In genomic region chr2:55707751-55708150, GRCh38 we compare ENCODE assay signal across 19 cellular contexts. TPM values are rescaled to one million over a fixed set of nuclear protein-coding genes. Genes with fewer than 3 reads are reported as not detected.
DNase-seq lines count a peak whose midpoint lies in the region; ATAC-seq, FAIRE-seq and TF ChIP-seq lines count a peak whose summit lies in the region.
"Had no signal": no experiment of that assay in that cellular context is flagged by ENCODE, and none has a peak within 500 bp of the region (broad histone marks: within the 10 kb centered on the region; RNA-seq: fewer than 3 reads in every experiment).

No MANE protein-coding gene starts in this region.

- H3K79me2 ChIP-seq in K562 (ENCODE audit: control insufficient read depth, insufficient read depth, low read length), result no peaks in the 10 kb centered on the region

- H3K27ac ChIP-seq in K562 (ENCODE audit: extremely low read depth, low read depth, low read length), result no peak overlapping the region
- H3K27ac ChIP-seq: BLaER1 treated with 17β-estradiol and CSF1 and Interleukin-3, amounts not matched to agents 10 nM and 100 nM; KMS-11; PC-9; RWPE1 had no signal

- H4K20me1 ChIP-seq in K562 (replicated peaks; ENCODE audit: control insufficient read depth, insufficient read depth, low read length), result no peaks in the 10 kb centered on the region
- H4K20me1 ChIP-seq: BLaER1 treated with 17β-estradiol and CSF1 and Interleukin-3, amounts not matched to agents 10 nM and 100 nM had no signal

- peak overlapping the region; percentile 8; the same call in 1 of the 2 replicates for H2AFZ ChIP-seq in K562 (ENCODE audit: low read depth, low read length)
- H2AFZ ChIP-seq: PC-9 had no signal

- BruUV-seq in K562 (replicated peaks; lab: Mats Ljungman, UMichigan), result no TSS peak

- no peaks in the 10 kb centered on the region for H3K36me3 ChIP-seq in K562 (ENCODE audit: control insufficient read depth, insufficient read depth, low read length)
- H3K36me3 ChIP-seq: BLaER1 treated with 17β-estradiol and CSF1 and Interleukin-3, amounts not matched to agents 10 nM and 100 nM had no signal

- no peak for FAIRE-seq in K562 (lab: Jason Lieb, UNC)
- FAIRE-seq: GM12878 had no signal

- no peak for TF ChIP-seq POLR2A in K562 (conservative IDR thresholded peaks at IDR 0.05)

- no peak for ATAC-seq in K562
- ATAC-seq in HG03460 (IDR thresholded peaks at IDR 0.05; ENCODE audit: unreplicated experiment), result no peak
- ATAC-seq in HG03108 (IDR thresholded peaks at IDR 0.05; ENCODE audit: unreplicated experiment), result no peak
- ATAC-seq: CD8-positive, alpha-beta T cell; GM12878 had no signal

- H3K4me2 ChIP-seq in K562 (ENCODE audit: insufficient read depth, low read length), result no peak overlapping the region
- H3K4me2 ChIP-seq: BLaER1 treated with 17β-estradiol and CSF1 and Interleukin-3, amounts not matched to agents 10 nM and 100 nM; KMS-11; PC-9 had no signal

- TF ChIP-seq EP300 in K562 (IDR thresholded peaks at IDR 0.05; ENCODE audit: low read length), result no peak

- 0% methylated on average over 1 of the region's 1 CpG for WGBS in K562 (ENCODE audit: insufficient coverage, low coverage, missing lambda C conversion rate)

- in situ Hi-C loops in K562 (cut with MboI), result loop anchor here (25.0 kb wide), 1 partner anchor 1805 kb away; no protein-coding TSS in a partner anchor

- intact Hi-C loops in K562 (cut with micrococcal nuclease) (no loop called here), head of caudate nucleus (cut with DNase I) (no loop called here)

- CTCF ChIA-PET in K562 (lab: Yijun Ruan, JAX; ENCODE audit: low intra/inter-chr PET ratio), result no interaction called here

- H3K9ac ChIP-seq in K562 (ENCODE audit: insufficient read depth in 1 of 2, low read depth in 2 of 2, low read length in 2 of 2), result no peak overlapping the region
- H3K9ac ChIP-seq: BLaER1 treated with 17β-estradiol and CSF1 and Interleukin-3, amounts not matched to agents 10 nM and 100 nM; KMS-11 had no signal

- POLR2A ChIA-PET in K562 (lab: Yijun Ruan, JAX), result no interaction called here

- no peak overlapping the region for H3K4me3 ChIP-seq in K562
- H3K4me3 ChIP-seq: BLaER1 treated with 17β-estradiol and CSF1 and Interleukin-3, amounts not matched to agents 10 nM and 100 nM; GM12878; PC-9 had no signal

- H3K9me1 ChIP-seq in K562 (ENCODE audit: control insufficient read depth, insufficient read depth, low read length), result no peaks in the 10 kb centered on the region

- H3K9me3 ChIP-seq in K562 (replicated peaks; ENCODE audit: control insufficient read depth, insufficient read depth, low read depth, low read length), result no peaks in the 10 kb centered on the region
- H3K9me3 ChIP-seq: BLaER1 treated with 17β-estradiol and CSF1 and Interleukin-3, amounts not matched to agents 10 nM and 100 nM had no signal

- TF ChIP-seq CTCF in K562 (IDR thresholded peaks at IDR 0.05 in 2 of 3, conservative IDR thresholded peaks at IDR 0.05 in 1 of 3; ENCODE audit: insufficient read depth in 2 of 3, low read depth in 1 of 3, low read length in 3 of 3), result no peak

- no peak for TF ChIP-seq RAD21 in K562 (CRISPR knock-in tag; conservative IDR thresholded peaks at IDR 0.05 in 1 of 2, IDR thresholded peaks at IDR 0.05 in 1 of 2)

- peaks cover 0 to 2% of the 10 kb centered on the region in 2 experiments; a peak in 3 of 5 replicates for H3K27me3 ChIP-seq in K562 (ENCODE audit: control insufficient read depth in 2 of 2, insufficient read depth in 2 of 2, low read length in 2 of 2)
- H3K27me3 ChIP-seq: BLaER1 treated with 17β-estradiol and CSF1 and Interleukin-3, amounts not matched to agents 10 nM and 100 nM had no signal

- H3K4me1 ChIP-seq in K562 (replicated peaks in 1 of 2; ENCODE audit: control insufficient read depth in 2 of 2, insufficient read depth in 2 of 2, low read length in 2 of 2), result peaks cover 3 to 5% of the 10 kb centered on the region in 2 experiments; a peak in 4 of 5 replicates
- H3K4me1 ChIP-seq: BLaER1 treated with 17β-estradiol and CSF1 and Interleukin-3, amounts not matched to agents 10 nM and 100 nM had no signal

- DNase-seq in K562 (ENCODE audit: extremely low read depth in 1 of 4, low spot score in 3 of 4), result no peak
- peak in 28 of 42 donors; percentile 10 to 78 (median 48) for DNase-seq in head of caudate nucleus
- peak; percentile 97 for DNase-seq in pons (ENCODE audit: low spot score)
- DNase-seq in KG1 (lab: John Stamatoyannopoulos, UW), result no peak
- no peak for DNase-seq in kidney tubule cell (ENCODE audit: low spot score)
- DNase-seq: CD8-positive, alpha-beta T cell; DMS53; EL; MV-4-11; NCI-H1694 treated with DMSO at 0.1 percent for 48 hours; NCI-H2227 treated with DMSO at 0.1 percent for 48 hours; PC-9; SIG-M5 had no signal

TF ChIP-seq in K562, 482 proteins besides CTCF, POLR2A, EP300 and RAD21:
- no peak for TF ChIP-seq ZNF609 (CRISPR knock-in tag; IDR thresholded peaks at IDR 0.05; ENCODE audit: borderline replicate concordance)
- TF ChIP-seq TAF9B (IDR thresholded peaks at IDR 0.05; ENCODE audit: partially characterized antibody), result no peak
- no peak for TF ChIP-seq ZC3H4 (CRISPR knock-in tag; IDR thresholded peaks at IDR 0.05; ENCODE audit: borderline replicate concordance)
- TF ChIP-seq ZNF79 (CRISPR knock-in tag; IDR thresholded peaks at IDR 0.05; ENCODE audit: low read depth), result no peak
- TF ChIP-seq, protein P1, sequence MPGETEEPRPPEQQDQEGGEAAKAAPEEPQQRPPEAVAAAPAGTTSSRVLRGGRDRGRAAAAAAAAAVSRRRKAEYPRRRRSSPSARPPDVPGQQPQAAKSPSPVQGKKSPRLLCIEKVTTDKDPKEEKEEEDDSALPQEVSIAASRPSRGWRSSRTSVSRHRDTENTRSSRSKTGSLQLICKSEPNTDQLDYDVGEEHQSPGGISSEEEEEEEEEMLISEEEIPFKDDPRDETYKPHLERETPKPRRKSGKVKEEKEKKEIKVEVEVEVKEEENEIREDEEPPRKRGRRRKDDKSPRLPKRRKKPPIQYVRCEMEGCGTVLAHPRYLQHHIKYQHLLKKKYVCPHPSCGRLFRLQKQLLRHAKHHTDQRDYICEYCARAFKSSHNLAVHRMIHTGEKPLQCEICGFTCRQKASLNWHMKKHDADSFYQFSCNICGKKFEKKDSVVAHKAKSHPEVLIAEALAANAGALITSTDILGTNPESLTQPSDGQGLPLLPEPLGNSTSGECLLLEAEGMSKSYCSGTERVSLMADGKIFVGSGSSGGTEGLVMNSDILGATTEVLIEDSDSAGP (CRISPR knock-in tag; IDR thresholded peaks at IDR 0.05), result no peak
- no peak for TF ChIP-seq ETV1 (tag; conservative IDR thresholded peaks at IDR 0.05; ENCODE audit: low read depth)
- no peak for TF ChIP-seq ZFPM2 (CRISPR knock-in tag; IDR thresholded peaks at IDR 0.05)
- no peak for TF ChIP-seq SRSF7 (optimal IDR thresholded peaks at IDR 0.05; ENCODE audit: low read depth, low read length)

RNA-seq across cellular contexts. Expression of gene PNPT1, which starts 14.1 kb away (rescaled TPM):
- 54.3 and 97.9 TPM in 2 replicates for total RNA-seq in K562 (2011; cell fraction: chromatin; rRNA removed; ENCODE audit: low replicate concordance)
- 41.7 and 74.2 TPM in 2 replicates for total RNA-seq in K562 (2011; cell fraction: nucleolus; rRNA removed)
- 40.1 and 43.2 TPM in 2 replicates for total RNA-seq in K562 (2011; cell fraction: nucleoplasm; rRNA removed)
- total RNA-seq in K562 (2014; rRNA removed) (43.6 and 46.5 TPM in 2 replicates), K562 (2014; rRNA removed; fragmentation: Illumina TruSeq; extraction: Trizol) (74.1 and 81.1 TPM in 2 replicates), K562 (2015; rRNA removed; fragmentation: Illumina TruSeq; extraction: Trizol) (70.5 and 77.4 TPM in 2 replicates), K562 (2021) (74.2 and 76.5 TPM in 2 replicates)
- polyA plus RNA-seq in K562 (2011; rRNA removed) (45.4 and 55.8 TPM in 2 replicates), K562 (2014; fragmentation: Illumina TruSeq; extraction: Trizol) (62.7 and 63.8 TPM in 2 replicates), K562 (2014; fragmentation: Nextera tagmentation; extraction: Ambion mirVana) (100 to 1,000 TPM in 1 of 2 experiments, 10 to 100 TPM in 1; 62.6 to 104 TPM), K562 (2014; rRNA removed) (53.1 and 58.3 TPM in 2 replicates)
- polyA plus RNA-seq in K562 (2011; cell fraction: cytosol; rRNA removed), result 14.3 and 19.2 TPM in 2 replicates
- polyA plus RNA-seq in K562 (2011; cell fraction: nucleus; rRNA removed), result 36.7 and 49.3 TPM in 2 replicates
- 18.8 and 30.7 TPM in 2 replicates for polyA plus RNA-seq in K562 (2012)
- polyA minus RNA-seq in K562 (2011; rRNA and poly(A)+ RNA removed), result 32.1 and 34.3 TPM in 2 replicates
- 37.6 and 88.1 TPM in 2 replicates for polyA minus RNA-seq in K562 (2011; cell fraction: cytosol; rRNA and poly(A)+ RNA removed)
- polyA minus RNA-seq in K562 (2011; cell fraction: nucleus; rRNA and poly(A)+ RNA removed), result 18.7 and 40.9 TPM in 2 replicates

Comparison
In these comparisons a context has a peak if more than half of its experiments do, and no peak if none do; other contexts are left out.
1. DNase-seq: peak in head of caudate nucleus (28 of 42) and pons (single experiment); none in K562 (0 of 4), KG1 (single experiment) and kidney tubule cell (single experiment).